Comparison of ENCODE assay signal across 8 cellular contexts in genomic region chr11:58629857-58630256, GRCh38. TPM values are rescaled to one million over a fixed set of nuclear protein-coding genes. Genes with fewer than 3 reads are reported as not detected.
DNase-seq lines count a peak whose midpoint lies in the region; ATAC-seq, FAIRE-seq and TF ChIP-seq lines count a peak whose summit lies in the region.

No MANE protein-coding gene starts in this region.

- H3F3A ChIP-seq in SU-DHL-6 (ENCODE audit: insufficient read depth), result peaks cover 15% of the 10 kb centered on the region; the same call in 1 of the 2 replicates

- no peaks in the 10 kb centered on the region for H3K9me3 Mint-ChIP-seq in natural killer cell
- H3K9me3 Mint-ChIP-seq in natural killer cell treated with Interleukin-12 subunit alpha and Interleukin-12 subunit beta and Interleukin-15 and Interleukin-18, amount 100 ng/mL, for 72 hours, result no peaks in the 10 kb centered on the region

- no peak for TF ChIP-seq POLR2A in gastroesophageal sphincter (IDR thresholded peaks at IDR 0.05)

- ATAC-seq in natural killer cell, result peak in 2 of 3 donors; percentile 38 to 49
- ATAC-seq in natural killer cell treated with Interleukin-12 subunit alpha and Interleukin-12 subunit beta and Interleukin-15 and Interleukin-18, amount 100 ng/mL, for 72 hours, result no peak
- ATAC-seq in gastroesophageal sphincter, result no peak
- no peak for ATAC-seq in HG03095 (IDR thresholded peaks at IDR 0.05; ENCODE audit: unreplicated experiment)
- no peak for ATAC-seq in HG03520 (IDR thresholded peaks at IDR 0.05; ENCODE audit: unreplicated experiment)

- no peak for TF ChIP-seq EP300 in gastroesophageal sphincter (IDR thresholded peaks at IDR 0.05)

- WGBS in gastroesophageal sphincter (ENCODE audit: low coverage in 1 of 2), 2 donors, result 14 to 30% methylated on average over 2 of the region's 2 CpGs
- 24 to 45% (median 32%) methylated on average over 2 of the region's 2 CpGs for WGBS in small intestine, 3 donors

- no peak overlapping the region for H3K27ac Mint-ChIP-seq in natural killer cell
- no peak overlapping the region for H3K27ac Mint-ChIP-seq in natural killer cell treated with Interleukin-12 subunit alpha and Interleukin-12 subunit beta and Interleukin-15 and Interleukin-18, amount 100 ng/mL, for 72 hours

- H3K9ac ChIP-seq in SU-DHL-6 (ENCODE audit: low read length), result no peak overlapping the region

- no peak for DNase-seq in natural killer cell
- DNase-seq in natural killer cell treated with Interleukin-12 subunit alpha and Interleukin-12 subunit beta and Interleukin-15 and Interleukin-18, amount 100 ng/mL, for 72 hours (ENCODE audit: low spot score), result no peak
- peak; percentile 29 for DNase-seq in HT1080 (ENCODE audit: low read depth)
- DNase-seq in small intestine, result peak; percentile 58

- no peak overlapping the region for H3K4me3 Mint-ChIP-seq in natural killer cell
- H3K4me3 Mint-ChIP-seq in natural killer cell treated with Interleukin-12 subunit alpha and Interleukin-12 subunit beta and Interleukin-15 and Interleukin-18, amount 100 ng/mL, for 72 hours, result no peak overlapping the region

- no peak overlapping the region for H3K4me2 ChIP-seq in SU-DHL-6 (ENCODE audit: low read depth, low read length, poor library complexity, severe bottlenecking)

- H4K20me1 ChIP-seq in SU-DHL-6 (ENCODE audit: low read depth, low read length), result no peaks in the 10 kb centered on the region

- FAIRE-seq in small intestine (lab: Jason Lieb, UNC), result no peak

- H3K27ac ChIP-seq in SU-DHL-6 (ENCODE audit: low read depth, low read length) (no peak overlapping the region), gastroesophageal sphincter (no peak overlapping the region), small intestine (ENCODE audit: low read depth in 1 of 2, low read length in 1 of 2) (no peak overlapping the region)

- no peaks in the 10 kb centered on the region for H3K9me2 ChIP-seq in SU-DHL-6 (replicated peaks; ENCODE audit: insufficient read depth, low read length)

- TF ChIP-seq CTCF in natural killer cell (IDR thresholded peaks at IDR 0.05) (peak; percentile 12), SU-DHL-6 (IDR thresholded peaks at IDR 0.05; ENCODE audit: insufficient read depth, low read length, poor library complexity, severe bottlenecking) (peak; percentile 50), gastroesophageal sphincter (IDR thresholded peaks at IDR 0.05) (peak; percentile 28 to 66 (median 44))

- H3K4me3 ChIP-seq in SU-DHL-6 (ENCODE audit: insufficient read depth, low read length, poor library complexity, severe bottlenecking) (no peak overlapping the region), gastroesophageal sphincter (no peak overlapping the region), small intestine (ENCODE audit: low read depth in 1 of 2, low read length in 2 of 2) (no peak overlapping the region)

- H3K79me2 ChIP-seq in SU-DHL-6 (ENCODE audit: insufficient read depth, low read length), result no peaks in the 10 kb centered on the region

- no peaks in the 10 kb centered on the region for H3K9me3 ChIP-seq in SU-DHL-6 (ENCODE audit: insufficient read depth, low read length)
- no peaks in the 10 kb centered on the region for H3K9me3 ChIP-seq in gastroesophageal sphincter
- no peaks in the 10 kb centered on the region for H3K9me3 ChIP-seq in small intestine (ENCODE audit: control insufficient read depth, low read depth)

- H3K27me3 Mint-ChIP-seq in natural killer cell (ENCODE audit: low read depth in 2 of 2), result no peaks in the 10 kb centered on the region
- H3K27me3 Mint-ChIP-seq in natural killer cell treated with Interleukin-12 subunit alpha and Interleukin-12 subunit beta and Interleukin-15 and Interleukin-18, amount 100 ng/mL, for 72 hours, result no peaks in the 10 kb centered on the region

- H3K27me3 ChIP-seq in SU-DHL-6 (ENCODE audit: low read length), result no peaks in the 10 kb centered on the region
- no peaks in the 10 kb centered on the region for H3K27me3 ChIP-seq in gastroesophageal sphincter
- no peaks in the 10 kb centered on the region for H3K27me3 ChIP-seq in small intestine (ENCODE audit: control insufficient read depth in 2 of 2, insufficient read depth in 2 of 2, low read length in 2 of 2)

- H3K36me3 ChIP-seq in SU-DHL-6 (ENCODE audit: low read length) (peaks cover 5% of the 10 kb centered on the region; the same call in 1 of the 2 replicates), gastroesophageal sphincter (peaks cover 0 to 9% of the 10 kb centered on the region in 2 donors), small intestine (ENCODE audit: control insufficient read depth in 2 of 2, insufficient read depth in 2 of 2, low read length in 2 of 2) (peaks cover 0 to 3% of the 10 kb centered on the region in 2 donors)

- no peak overlapping the region for H2AFZ ChIP-seq in SU-DHL-6 (ENCODE audit: low read depth, low read length, severe bottlenecking)

- H3K4me1 ChIP-seq in gastroesophageal sphincter (peaks cover 3 to 25% (median 10%) of the 10 kb centered on the region in 3 donors), small intestine (ENCODE audit: control insufficient read depth in 2 of 2, insufficient read depth in 1 of 2, low read depth in 1 of 2, low read length in 1 of 2) (no peaks in the 10 kb centered on the region)

- intact Hi-C loops in natural killer cell (cut with micrococcal nuclease), result loop anchor here (1.0 kb wide), 1 partner anchor 63 kb away; no protein-coding TSS in a partner anchor

- no peaks in the 10 kb centered on the region for H3K36me3 Mint-ChIP-seq in natural killer cell
- H3K36me3 Mint-ChIP-seq in natural killer cell treated with Interleukin-12 subunit alpha and Interleukin-12 subunit beta and Interleukin-15 and Interleukin-18, amount 100 ng/mL, for 72 hours, result peaks cover 12% of the 10 kb centered on the region

- no peaks in the 10 kb centered on the region for H3K4me1 Mint-ChIP-seq in natural killer cell
- no peaks in the 10 kb centered on the region for H3K4me1 Mint-ChIP-seq in natural killer cell treated with Interleukin-12 subunit alpha and Interleukin-12 subunit beta and Interleukin-15 and Interleukin-18, amount 100 ng/mL, for 72 hours (ENCODE audit: low read depth in 2 of 2)

RNA-seq across cellular contexts. Expression of gene CNTF, which starts 7.4 kb away (rescaled TPM):
- 1 to 10 TPM; 3.6 to 5.5 (median 4.9) TPM for total RNA-seq in natural killer cell
- total RNA-seq in natural killer cell treated with Interleukin-12 subunit alpha and Interleukin-12 subunit beta and Interleukin-15 and Interleukin-18, amount 100 ng/mL, for 72 hours, result 1 to 10 TPM; 4.7 to 6.3 TPM
- 0.70 and 1.3 TPM in 2 replicates for total RNA-seq in HT1080 (2014; rRNA removed; shearing (Covaris generic))
- 0.23 and 0.40 TPM in 2 replicates for polyA plus RNA-seq in HT1080 (2015; cell fraction: cytosol; rRNA removed)
- polyA plus RNA-seq in HT1080 (2015; cell fraction: nucleus; rRNA removed), result 2.6 and 2.8 TPM in 2 replicates
- 1 to 10 TPM; 1.2 to 2.4 (median 1.6) TPM for total RNA-seq in gastroesophageal sphincter
- under 1 TPM in 1 of 3 donors, not detected in 2; 0.63 TPM for polyA plus RNA-seq in small intestine

RNA-seq across cellular contexts. Expression of gene ZFP91, which starts 51.0 kb away (rescaled TPM):
- 10 to 100 TPM; 54.8 to 61.8 (median 57.8) TPM for total RNA-seq in natural killer cell
- 10 to 100 TPM; 52.9 to 54.3 TPM for total RNA-seq in natural killer cell treated with Interleukin-12 subunit alpha and Interleukin-12 subunit beta and Interleukin-15 and Interleukin-18, amount 100 ng/mL, for 72 hours
- 37.2 and 41.3 TPM in 2 replicates for total RNA-seq in HT1080 (2014; rRNA removed; shearing (Covaris generic))
- polyA plus RNA-seq in HT1080 (2015; cell fraction: cytosol; rRNA removed), result 40.5 and 50.6 TPM in 2 replicates
- 51.0 and 53.4 TPM in 2 replicates for polyA plus RNA-seq in HT1080 (2015; cell fraction: nucleus; rRNA removed)
- 10 to 100 TPM; 64.9 to 94.8 (median 89.7) TPM for total RNA-seq in gastroesophageal sphincter
- 10 to 100 TPM; 24.8 to 31.0 (median 24.9) TPM for polyA plus RNA-seq in small intestine

RNA-seq across cellular contexts. Expression of gene LPXN, which starts 54.2 kb away (rescaled TPM):
- 100 to 1,000 TPM in 1 of 3 donors, 10 to 100 TPM in 2; 81.0 to 123 (median 92.5) TPM for total RNA-seq in natural killer cell
- 100 to 1,000 TPM; 239 to 243 TPM for total RNA-seq in natural killer cell treated with Interleukin-12 subunit alpha and Interleukin-12 subunit beta and Interleukin-15 and Interleukin-18, amount 100 ng/mL, for 72 hours
- total RNA-seq in HT1080 (2014; rRNA removed; shearing (Covaris generic)), result 22.3 and 24.7 TPM in 2 replicates
- 23.1 and 25.7 TPM in 2 replicates for polyA plus RNA-seq in HT1080 (2015; cell fraction: cytosol; rRNA removed)
- 19.5 and 24.6 TPM in 2 replicates for polyA plus RNA-seq in HT1080 (2015; cell fraction: nucleus; rRNA removed)
- 1 to 10 TPM; 4.7 to 5.4 (median 5.3) TPM for total RNA-seq in gastroesophageal sphincter
- polyA plus RNA-seq in small intestine, result 10 to 100 TPM in 1 of 3 donors, 1 to 10 TPM in 2; 5.3 to 10.3 (median 6.9) TPM

Comparison
In these comparisons a context has a peak if more than half of its experiments do, and no peak if none do; other contexts are left out.
1. ATAC-seq: peak in natural killer cell (2 of 3); none in natural killer cell treated with Interleukin-12 subunit alpha and Interleukin-12 subunit beta and Interleukin-15 and Interleukin-18, amount 100 ng/mL, for 72 hours (0 of 2), gastroesophageal sphincter (single experiment), HG03095 (single experiment) and HG03520 (single experiment).
2. DNase-seq: peak in HT1080 (single experiment) and small intestine (single experiment); none in natural killer cell (single experiment) and natural killer cell treated with Interleukin-12 subunit alpha and Interleukin-12 subunit beta and Interleukin-15 and Interleukin-18, amount 100 ng/mL, for 72 hours (single experiment).
3. Peak in every context shown above with its lines, with median percentiles within 50 percentile points of each other: CTCF ChIP-seq.